ENCODE assay signal across 11 cellular contexts in genomic region chr14:35050652-35051051, GRCh38. TPM values are rescaled to one million over a fixed set of nuclear protein-coding genes. Genes with fewer than 3 reads are reported as not detected.
DNase-seq lines count a peak whose midpoint lies in the region; ATAC-seq and TF ChIP-seq lines count a peak whose summit lies in the region.
"Had no signal": no experiment of that assay in that cellular context is flagged by ENCODE, and none has a peak within 500 bp of the region (broad histone marks: within the 10 kb centered on the region; RNA-seq: fewer than 3 reads in every experiment).

No MANE protein-coding gene starts in this region.

- H3K36me3 ChIP-seq in BJ (ENCODE audit: control insufficient read depth, insufficient read depth, low read length) = peaks cover 1% of the 10 kb centered on the region; the same call in 1 of the 2 replicates
- H3K36me3 ChIP-seq in lower lobe of right lung = peaks cover 63% of the 10 kb centered on the region
- H3K36me3 ChIP-seq in testis (ENCODE audit: low read depth, missing control alignments) = no peaks in the 10 kb centered on the region

- H3K27me3 ChIP-seq in BJ (ENCODE audit: control insufficient read depth, insufficient read depth, low read length) (no peaks in the 10 kb centered on the region), lower lobe of right lung (ENCODE audit: low read depth) (no peaks in the 10 kb centered on the region), testis (no peaks in the 10 kb centered on the region)

- POLR2A ChIA-PET in BJ (lab: Charles Lee) = interaction anchor here (0.6 kb wide), 1 partner anchor 402 kb away, joined by 3 read pairs; no protein-coding TSS in a partner anchor

- intact Hi-C loops in lower lobe of right lung (cut with DNase I) (no loop called here), testis (cut with DNase I; ENCODE audit: low total_unique reads) (no loop called here)

- ATAC-seq in lower lobe of right lung = no peak
- no peak for ATAC-seq in GM19467 (IDR thresholded peaks at IDR 0.05; ENCODE audit: unreplicated experiment)
- ATAC-seq in HG02852 (IDR thresholded peaks at IDR 0.05; ENCODE audit: unreplicated experiment) = no peak

- H3K9me3 ChIP-seq in lower lobe of right lung = no peaks in the 10 kb centered on the region
- H3K9me3 ChIP-seq in testis = no peaks in the 10 kb centered on the region

- H3K27ac ChIP-seq in lower lobe of right lung (peak overlapping the region; percentile 58), testis (no peak overlapping the region)

- H3K4me3 ChIP-seq in BJ (ENCODE audit: low read depth, low read length) (no peak overlapping the region), choroid plexus epithelial cell (ENCODE audit: low read depth, low read length) (no peak overlapping the region), lower lobe of right lung (no peak overlapping the region), testis (no peak overlapping the region)

- H3K4me1 ChIP-seq in lower lobe of right lung (peaks cover 38% of the 10 kb centered on the region), testis (peaks cover 4% of the 10 kb centered on the region)

- CTCF ChIA-PET in BJ (lab: Yijun Ruan, JAX) = interaction anchor here (0.6 kb wide), 2 partner anchors 8 to 401 kb away, joined by 3 to 5 read pairs; no protein-coding TSS in a partner anchor

- 15 to 23% methylated on average over 1 of the region's 1 CpG for WGBS in testis, 2 donors

- no peak for TF ChIP-seq CTCF in BJ (IDR thresholded peaks at IDR 0.05; ENCODE audit: insufficient read depth, low read depth, low read length)
- TF ChIP-seq CTCF in choroid plexus epithelial cell (conservative IDR thresholded peaks at IDR 0.05; ENCODE audit: low read depth, low read length) = no peak
- TF ChIP-seq CTCF in lower lobe of right lung (IDR thresholded peaks at IDR 0.05) = no peak
- no peak for TF ChIP-seq CTCF in testis (IDR thresholded peaks at IDR 0.05)

- DNase-seq in BJ (ENCODE audit: low read depth) (peak; percentile 14), KBM-7 (peak; percentile 21), choroid plexus epithelial cell (ENCODE audit: low read depth) (peak; percentile 57), lower lobe of right lung (no peak), testis (no peak), nucleus accumbens (lab: John Stamatoyannopoulos, UW) (no peak)
- DNase-seq: DMS79; effector CD8-positive, alpha-beta T cell; NCI-H748 treated with DMSO at 0.1 percent for 48 hours had no signal

- no peak for TF ChIP-seq POLR2A in testis (IDR thresholded peaks at IDR 0.05)

- in situ Hi-C loops in KBM-7 (cut with MboI; ENCODE audit: low pct_unique_long_range_greater_than_20kb, low sequenced_read_pairs) = no loop called here

RNA-seq across cellular contexts. Expression of gene FAM177A1, which starts 4.6 kb away (rescaled TPM):
- polyA plus RNA-seq in BJ (2011; rRNA removed) = 29.5 and 48.4 TPM in 2 replicates
- 7.3 TPM in 2 replicates for polyA minus RNA-seq in BJ (2011; rRNA and poly(A)+ RNA removed)
- total RNA-seq in lower lobe of right lung = 104 TPM
- 10 to 100 TPM; 49.6 to 52.5 TPM for total RNA-seq in testis
- 112 TPM for polyA plus RNA-seq in testis (ENCODE audit: insufficient read depth, low read depth, low replicate concordance)

Comparison
In these comparisons a context has a peak if more than half of its experiments do, and no peak if none do; other contexts are left out.
1. DNase-seq: peak in BJ (single experiment), KBM-7 (single experiment) and choroid plexus epithelial cell (single experiment); none in lower lobe of right lung (single experiment), testis (single experiment) and nucleus accumbens (0 of 56).